34 cellular contexts compared by ENCODE assay signal in genomic region chr4:134085525-134085924, GRCh38.
"Had no signal": no experiment of that assay in that cellular context is flagged by ENCODE, and none has a peak within 500 bp of the region (broad histone marks: within the 10 kb centered on the region; RNA-seq: fewer than 3 reads in every experiment).

No MANE protein-coding gene starts in this region.

- H3K4me3 ChIP-seq: MG63 had no signal

- H3K36me3 ChIP-seq: MG63 had no signal

- DNase-seq: Karpas-422, Kasumi-1, MG63, MM.1S, MV-4-11, NCI-H1048, NCI-H1092, NCI-H1092 treated with DMSO at 0.1 percent for 48 hours, NCI-H1105, NCI-H1105 treated with DMSO at 0.1 percent for 48 hours, NCI-H1417, NCI-H1417 treated with DMSO at 0.1 percent for 48 hours, NCI-H1436, NCI-H1436 treated with DMSO at 0.1 percent for 48 hours, NCI-H146, NCI-H187, NCI-H187 treated with DMSO at 0.1 percent for 48 hours, NCI-H1930, NCI-H2029, NCI-H2029 treated with DMSO at 0.1 percent for 48 hours, NCI-H2081, NCI-H2081 treated with DMSO at 0.1 percent for 48 hours, NCI-H2107, NCI-H2227 treated with DMSO at 0.1 percent for 48 hours, NCI-H226, NCI-H345, NCI-H446, NCI-H446 treated with DMSO at 0.1 percent for 48 hours, NCI-H510A, NCI-H510A treated with DMSO at 0.1 percent for 48 hours, NCI-H524, NCI-H524 treated with DMSO at 0.1 percent for 48 hours, NCI-H526, NCI-H526 treated with DMSO at 0.1 percent for 48 hours had no signal

- H3K9me3 ChIP-seq: MG63 had no signal

- H3K27me3 ChIP-seq: MG63 had no signal
